ENCODE assay signal across 17 cellular contexts in genomic region chr9:76893395-76893932, GRCh38. TPM values are rescaled to one million over a fixed set of nuclear protein-coding genes. Genes with fewer than 3 reads are reported as not detected.
DNase-seq lines count a peak whose midpoint lies in the region; ATAC-seq and TF ChIP-seq lines count a peak whose summit lies in the region.
"Had no signal": no experiment of that assay in that cellular context is flagged by ENCODE, and none has a peak within 500 bp of the region (broad histone marks: within the 10 kb centered on the region; RNA-seq: fewer than 3 reads in every experiment).

No MANE protein-coding gene starts in this region.

- H3K4me1 Mint-ChIP-seq in stimulated activated naive CD8-positive, alpha-beta T cell treated with anti-CD3 and anti-CD28 coated beads, Interleukin-15, amount 100 ng/mL, for 72 hours = no peaks in the 10 kb centered on the region
- H3K4me1 Mint-ChIP-seq: activated T-helper 17 cell treated with anti-CD3 and anti-CD28 coated beads, Interleukin-2, amount 50 U/mL, for 72 hours; IgD-negative memory B cell had no signal

- no peak for TF ChIP-seq POLR2A in GM18505 (IDR thresholded peaks at IDR 0.05; ENCODE audit: borderline replicate concordance, extremely low read depth, insufficient read depth, insufficient read length)

- H3K36me3 ChIP-seq in MG63 = no peaks in the 10 kb centered on the region
- H3K36me3 ChIP-seq in muscle layer of duodenum (ENCODE audit: control insufficient read depth in 1 of 2, insufficient read depth in 2 of 2, low read length in 2 of 2) = no peaks in the 10 kb centered on the region
- H3K36me3 ChIP-seq: brain microvascular endothelial cell had no signal

- H3K4me3 ChIP-seq in MG63 = no peak overlapping the region
- peak overlapping the region in 1 of 2 donors; percentile 38 for H3K4me3 ChIP-seq in muscle layer of duodenum (ENCODE audit: low read depth in 1 of 2, low read length in 2 of 2)

- ATAC-seq in stimulated activated naive CD8-positive, alpha-beta T cell treated with anti-CD3 and anti-CD28 coated beads, Interleukin-15, amount 100 ng/mL, for 72 hours = no peak
- no peak for ATAC-seq in GM18505 (IDR thresholded peaks at IDR 0.05; ENCODE audit: unreplicated experiment)
- ATAC-seq: activated T-helper 17 cell treated with anti-CD3 and anti-CD28 coated beads, Interleukin-2, amount 50 U/mL, for 72 hours; effector memory CD8-positive, alpha-beta T cell had no signal

- DNase-seq in MG63 (peak; percentile 63), substantia nigra (lab: John Stamatoyannopoulos, UW) (peak in 44 of 49 donors; percentile 11 to 83 (median 60)), RPMI8226 (no peak)
- DNase-seq in stimulated activated naive CD8-positive, alpha-beta T cell treated with anti-CD3 and anti-CD28 coated beads, Interleukin-15, amount 100 ng/mL, for 72 hours = no peak
- DNase-seq in stimulated activated CD4-positive, alpha-beta T cell treated with anti-CD3 and anti-CD28 coated beads, Interleukin-12 subunit alpha, Interleukin-12 subunit beta, amount 100 ng/mL, for 4 hours = no peak
- DNase-seq: activated CD4-positive, alpha-beta memory T cell treated with anti-CD3 and anti-CD28 coated beads for 36 hours; brain microvascular endothelial cell; DND-41; effector memory CD8-positive, alpha-beta T cell; NCI-H1048; stimulated activated CD4-positive, alpha-beta T cell treated with anti-CD3 and anti-CD28 coated beads, Interleukin-4, amount 100 ng/mL, for 4 hours had no signal

- H3K27ac ChIP-seq in cingulate gyrus (ENCODE audit: low read depth, low read length) (peak overlapping the region; percentile 98), muscle layer of duodenum (ENCODE audit: low read length) (peak overlapping the region; percentile 74), substantia nigra (ENCODE audit: low read depth, low read length, poor library complexity, severe bottlenecking) (peak overlapping the region; percentile 90)
- H3K27ac ChIP-seq: brain microvascular endothelial cell had no signal

- H3K4me1 ChIP-seq in muscle layer of duodenum (ENCODE audit: control insufficient read depth in 1 of 2, insufficient read depth in 2 of 2, low read length in 2 of 2) = peaks cover 0 to 18% of the 10 kb centered on the region in 2 donors

- no peak overlapping the region for H3K4me3 Mint-ChIP-seq in stimulated activated naive CD8-positive, alpha-beta T cell treated with anti-CD3 and anti-CD28 coated beads, Interleukin-15, amount 100 ng/mL, for 72 hours
- H3K4me3 Mint-ChIP-seq: activated CD4-positive, alpha-beta memory T cell treated with anti-CD3 and anti-CD28 coated beads for 36 hours; activated T-helper 17 cell treated with anti-CD3 and anti-CD28 coated beads, Interleukin-2, amount 50 U/mL, for 72 hours; B cell; effector memory CD8-positive, alpha-beta T cell; IgD-negative memory B cell had no signal

- H3K27ac Mint-ChIP-seq in stimulated activated naive CD8-positive, alpha-beta T cell treated with anti-CD3 and anti-CD28 coated beads, Interleukin-15, amount 100 ng/mL, for 72 hours = no peak overlapping the region
- H3K27ac Mint-ChIP-seq: activated CD4-positive, alpha-beta memory T cell treated with anti-CD3 and anti-CD28 coated beads for 36 hours; activated T-helper 17 cell treated with anti-CD3 and anti-CD28 coated beads, Interleukin-2, amount 50 U/mL, for 72 hours; B cell; effector memory CD8-positive, alpha-beta T cell; IgD-negative memory B cell had no signal

- H3K9me3 ChIP-seq in MG63 (no peaks in the 10 kb centered on the region), muscle layer of duodenum (ENCODE audit: control insufficient read depth in 1 of 2, low read length in 2 of 2) (no peaks in the 10 kb centered on the region)

- H3K27me3 ChIP-seq in MG63 (no peaks in the 10 kb centered on the region), muscle layer of duodenum (ENCODE audit: low read depth, low read length) (no peaks in the 10 kb centered on the region)
- H3K27me3 ChIP-seq: brain microvascular endothelial cell had no signal

- H3K27me3 Mint-ChIP-seq in stimulated activated naive CD8-positive, alpha-beta T cell treated with anti-CD3 and anti-CD28 coated beads, Interleukin-15, amount 100 ng/mL, for 72 hours = peaks cover 6% of the 10 kb centered on the region
- H3K27me3 Mint-ChIP-seq: activated CD4-positive, alpha-beta memory T cell treated with anti-CD3 and anti-CD28 coated beads for 36 hours had no signal

- no peaks in the 10 kb centered on the region for H3K9me3 Mint-ChIP-seq in stimulated activated naive CD8-positive, alpha-beta T cell treated with anti-CD3 and anti-CD28 coated beads, Interleukin-15, amount 100 ng/mL, for 72 hours
- H3K9me3 Mint-ChIP-seq: activated CD4-positive, alpha-beta memory T cell treated with anti-CD3 and anti-CD28 coated beads for 36 hours; activated T-helper 17 cell treated with anti-CD3 and anti-CD28 coated beads, Interleukin-2, amount 50 U/mL, for 72 hours; effector memory CD8-positive, alpha-beta T cell; IgD-negative memory B cell had no signal

RNA-seq across cellular contexts. Expression of gene PRUNE2, which starts 12.4 kb away (rescaled TPM):
- 2.7 and 24.2 TPM in 2 replicates for total RNA-seq in MG63 (2014; rRNA removed; shearing (Covaris generic); ENCODE audit: low replicate concordance)

Comparison
In these comparisons a context has a peak if more than half of its experiments do, and no peak if none do; other contexts are left out.
1. DNase-seq: peak in MG63 (single experiment) and substantia nigra (44 of 49); none in stimulated activated naive CD8-positive, alpha-beta T cell treated with anti-CD3 and anti-CD28 coated beads, Interleukin-15, amount 100 ng/mL, for 72 hours (0 of 2), stimulated activated CD4-positive, alpha-beta T cell treated with anti-CD3 and anti-CD28 coated beads, Interleukin-12 subunit alpha, Interleukin-12 subunit beta, amount 100 ng/mL, for 4 hours (single experiment) and RPMI8226 (single experiment).
2. Peak in every context shown above with its lines, with median percentiles within 50 percentile points of each other: H3K27ac ChIP-seq.